25 cellular contexts compared by ENCODE assay signal in the genomic region with DNA sequence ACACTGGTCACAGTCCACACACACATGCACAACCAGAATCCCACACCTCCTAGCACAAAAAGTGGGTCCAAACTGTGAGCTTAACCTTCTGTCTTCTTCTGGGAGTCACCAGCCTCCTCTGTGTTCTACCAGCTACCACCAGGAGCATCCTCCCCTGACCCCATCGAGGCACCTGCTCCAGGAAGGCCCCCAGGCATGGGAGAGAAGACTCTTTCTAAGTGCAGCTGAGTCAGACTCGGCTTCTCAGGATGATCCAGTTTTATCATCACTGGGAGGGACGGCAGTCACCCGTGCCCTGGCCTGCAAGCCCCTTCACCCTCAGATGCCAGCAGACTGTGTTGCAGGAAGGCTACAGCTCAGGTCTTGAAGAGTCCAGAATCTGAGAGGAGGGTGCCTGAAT. TPM values are rescaled to one million over a fixed set of nuclear protein-coding genes. Genes with fewer than 3 reads are reported as not detected.
"Had no signal": no experiment of that assay in that cellular context is flagged by ENCODE, and none has a peak within 500 bp of the region (broad histone marks: within the 10 kb centered on the region; RNA-seq: fewer than 3 reads in every experiment).

No MANE protein-coding gene starts in this region.

- H3K9me3 Mint-ChIP-seq: activated CD4-positive, alpha-beta memory T cell treated with anti-CD3 and anti-CD28 coated beads, Interleukin-2, amount 10 ng/mL, durations not matched to agents 7 days and 5 days; naive B cell; T-helper 2 cell treated with Interferon-gamma antibody and Interleukin-4, amounts not matched to agents 5 μg/mL and 100 μg/mL, for 36 hours; WTC11 had no signal

- H3K4me3 ChIP-seq: body of pancreas, gastroesophageal sphincter, heart right ventricle, mucosa of descending colon, spleen, tibial nerve, uterus had no signal

- H3K27ac Mint-ChIP-seq: activated CD4-positive, alpha-beta memory T cell treated with anti-CD3 and anti-CD28 coated beads, Interleukin-2, amount 10 ng/mL, durations not matched to agents 7 days and 5 days; activated naive CD8-positive, alpha-beta T cell; T-helper 2 cell treated with Interferon-gamma antibody and Interleukin-4, amounts not matched to agents 5 μg/mL and 100 μg/mL, for 36 hours; WTC11 had no signal

- ATAC-seq: activated CD8-positive, alpha-beta memory T cell treated with anti-CD3 and anti-CD28 coated beads, Interleukin-2, amount 10 ng/mL, durations not matched to agents 7 days and 5 days; body of pancreas; gastroesophageal sphincter; heart right ventricle; left cardiac atrium; mucosa of descending colon; WTC11 had no signal

- H3K79me2 ChIP-seq: parathyroid adenoma had no signal

- H3K9me3 ChIP-seq: body of pancreas, gastroesophageal sphincter, heart right ventricle, mucosa of descending colon, neutrophil, spleen, tibial nerve, uterus had no signal

- H3K27me3 Mint-ChIP-seq: activated CD4-positive, alpha-beta memory T cell treated with anti-CD3 and anti-CD28 coated beads, Interleukin-2, amount 10 ng/mL, durations not matched to agents 7 days and 5 days; activated CD8-positive, alpha-beta memory T cell treated with anti-CD3 and anti-CD28 coated beads, Interleukin-2, amount 10 ng/mL, durations not matched to agents 7 days and 5 days; activated naive CD8-positive, alpha-beta T cell; naive B cell had no signal

- H3K4me3 Mint-ChIP-seq: activated CD4-positive, alpha-beta memory T cell treated with anti-CD3 and anti-CD28 coated beads, Interleukin-2, amount 10 ng/mL, durations not matched to agents 7 days and 5 days; activated CD8-positive, alpha-beta memory T cell treated with anti-CD3 and anti-CD28 coated beads, Interleukin-2, amount 10 ng/mL, durations not matched to agents 7 days and 5 days; activated naive CD8-positive, alpha-beta T cell; naive B cell; T-helper 2 cell treated with Interferon-gamma antibody and Interleukin-4, amounts not matched to agents 5 μg/mL and 100 μg/mL, for 36 hours; WTC11 had no signal

- H3K27me3 ChIP-seq: body of pancreas, gastroesophageal sphincter, heart right ventricle, neutrophil, spleen, tibial nerve, uterus had no signal

- H3K27ac ChIP-seq: body of pancreas, gastroesophageal sphincter, heart right ventricle, neutrophil, parathyroid adenoma, spleen, tibial nerve, uterus had no signal

- H3K36me3 ChIP-seq: gastroesophageal sphincter, neutrophil, tibial nerve, uterus had no signal

- H2AFZ ChIP-seq: parathyroid adenoma had no signal

- FAIRE-seq: endometrium, TTC549 had no signal

- H3K36me3 Mint-ChIP-seq: activated CD8-positive, alpha-beta memory T cell treated with anti-CD3 and anti-CD28 coated beads, Interleukin-2, amount 10 ng/mL, durations not matched to agents 7 days and 5 days; naive B cell; WTC11 had no signal

- DNase-seq: activated CD4-positive, alpha-beta memory T cell treated with anti-CD3 and anti-CD28 coated beads, Interleukin-2, amount 10 ng/mL, durations not matched to agents 7 days and 5 days; activated CD4-positive, alpha-beta T cell treated with anti-CD3 and anti-CD28 coated beads for 4 hours; activated CD8-positive, alpha-beta memory T cell treated with anti-CD3 and anti-CD28 coated beads, Interleukin-2, amount 10 ng/mL, durations not matched to agents 7 days and 5 days; amygdala; body of pancreas; erythroblast; heart right ventricle; left cardiac atrium; mesenchymal stem cell; mucosa of descending colon; naive B cell; retina; spleen; stimulated activated CD4-positive, alpha-beta T cell treated with anti-CD3 and anti-CD28 coated beads, Interleukin-4, amount 100 ng/mL, for 4 hours; stimulated activated naive CD4-positive, alpha-beta T cell; uterus had no signal

- H3K4me1 Mint-ChIP-seq: activated CD4-positive, alpha-beta memory T cell treated with anti-CD3 and anti-CD28 coated beads, Interleukin-2, amount 10 ng/mL, durations not matched to agents 7 days and 5 days; activated CD8-positive, alpha-beta memory T cell treated with anti-CD3 and anti-CD28 coated beads, Interleukin-2, amount 10 ng/mL, durations not matched to agents 7 days and 5 days had no signal

- H3K9ac ChIP-seq: parathyroid adenoma had no signal

RNA-seq across cellular contexts. Expression of a gene that starts 7.9 kb away (rescaled TPM):
- total RNA-seq: activated CD4-positive, alpha-beta memory T cell treated with anti-CD3 and anti-CD28 coated beads, Interleukin-2, amount 10 ng/mL, durations not matched to agents 7 days and 5 days; activated CD8-positive, alpha-beta memory T cell treated with anti-CD3 and anti-CD28 coated beads, Interleukin-2, amount 10 ng/mL, durations not matched to agents 7 days and 5 days; body of pancreas; WTC11 had no signal
